1 cellular context compared by ENCODE assay signal in the genomic region with DNA sequence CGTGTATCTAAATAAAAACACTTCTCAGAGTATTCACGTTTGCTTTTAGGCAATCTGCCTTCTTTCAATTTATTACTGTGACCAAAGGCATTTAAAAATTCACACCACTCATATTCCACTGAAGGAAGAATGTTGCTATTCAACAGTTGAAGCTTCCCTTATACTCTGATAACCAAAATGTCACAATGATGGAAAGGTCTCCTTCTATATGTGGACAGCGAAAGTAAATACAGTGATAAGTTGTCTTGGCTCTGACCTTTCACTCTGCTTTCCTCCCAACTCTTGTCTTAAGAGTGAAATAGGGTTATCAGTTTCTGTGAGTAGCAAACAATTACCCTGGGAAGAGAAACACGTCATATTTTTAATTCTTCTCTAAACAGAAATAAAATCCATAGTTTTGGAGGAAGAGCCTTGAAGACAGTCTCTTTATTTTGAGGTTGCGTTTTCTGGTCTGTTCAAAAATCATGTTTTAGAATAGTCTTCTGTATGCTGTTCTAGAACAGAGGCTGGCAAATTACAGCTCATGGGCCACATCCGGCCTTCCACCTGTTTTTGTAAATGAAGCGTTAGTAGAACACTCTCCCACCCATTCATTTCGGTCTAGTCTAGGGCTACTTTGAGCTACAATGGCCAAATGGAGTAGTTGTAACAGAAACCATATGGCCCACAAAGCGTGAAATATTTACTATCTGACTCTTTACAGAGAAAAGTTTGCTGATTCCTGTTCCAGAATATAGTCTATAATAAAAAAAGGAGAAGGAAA.
TF ChIP-seq lines count a peak whose summit lies in the region.

No MANE protein-coding gene starts in this region.

TF ChIP-seq in GM23338, 12 proteins besides CTCF, POLR2A, EP300 and RAD21 (continued from another document):
- TF ChIP-seq, protein P1, sequence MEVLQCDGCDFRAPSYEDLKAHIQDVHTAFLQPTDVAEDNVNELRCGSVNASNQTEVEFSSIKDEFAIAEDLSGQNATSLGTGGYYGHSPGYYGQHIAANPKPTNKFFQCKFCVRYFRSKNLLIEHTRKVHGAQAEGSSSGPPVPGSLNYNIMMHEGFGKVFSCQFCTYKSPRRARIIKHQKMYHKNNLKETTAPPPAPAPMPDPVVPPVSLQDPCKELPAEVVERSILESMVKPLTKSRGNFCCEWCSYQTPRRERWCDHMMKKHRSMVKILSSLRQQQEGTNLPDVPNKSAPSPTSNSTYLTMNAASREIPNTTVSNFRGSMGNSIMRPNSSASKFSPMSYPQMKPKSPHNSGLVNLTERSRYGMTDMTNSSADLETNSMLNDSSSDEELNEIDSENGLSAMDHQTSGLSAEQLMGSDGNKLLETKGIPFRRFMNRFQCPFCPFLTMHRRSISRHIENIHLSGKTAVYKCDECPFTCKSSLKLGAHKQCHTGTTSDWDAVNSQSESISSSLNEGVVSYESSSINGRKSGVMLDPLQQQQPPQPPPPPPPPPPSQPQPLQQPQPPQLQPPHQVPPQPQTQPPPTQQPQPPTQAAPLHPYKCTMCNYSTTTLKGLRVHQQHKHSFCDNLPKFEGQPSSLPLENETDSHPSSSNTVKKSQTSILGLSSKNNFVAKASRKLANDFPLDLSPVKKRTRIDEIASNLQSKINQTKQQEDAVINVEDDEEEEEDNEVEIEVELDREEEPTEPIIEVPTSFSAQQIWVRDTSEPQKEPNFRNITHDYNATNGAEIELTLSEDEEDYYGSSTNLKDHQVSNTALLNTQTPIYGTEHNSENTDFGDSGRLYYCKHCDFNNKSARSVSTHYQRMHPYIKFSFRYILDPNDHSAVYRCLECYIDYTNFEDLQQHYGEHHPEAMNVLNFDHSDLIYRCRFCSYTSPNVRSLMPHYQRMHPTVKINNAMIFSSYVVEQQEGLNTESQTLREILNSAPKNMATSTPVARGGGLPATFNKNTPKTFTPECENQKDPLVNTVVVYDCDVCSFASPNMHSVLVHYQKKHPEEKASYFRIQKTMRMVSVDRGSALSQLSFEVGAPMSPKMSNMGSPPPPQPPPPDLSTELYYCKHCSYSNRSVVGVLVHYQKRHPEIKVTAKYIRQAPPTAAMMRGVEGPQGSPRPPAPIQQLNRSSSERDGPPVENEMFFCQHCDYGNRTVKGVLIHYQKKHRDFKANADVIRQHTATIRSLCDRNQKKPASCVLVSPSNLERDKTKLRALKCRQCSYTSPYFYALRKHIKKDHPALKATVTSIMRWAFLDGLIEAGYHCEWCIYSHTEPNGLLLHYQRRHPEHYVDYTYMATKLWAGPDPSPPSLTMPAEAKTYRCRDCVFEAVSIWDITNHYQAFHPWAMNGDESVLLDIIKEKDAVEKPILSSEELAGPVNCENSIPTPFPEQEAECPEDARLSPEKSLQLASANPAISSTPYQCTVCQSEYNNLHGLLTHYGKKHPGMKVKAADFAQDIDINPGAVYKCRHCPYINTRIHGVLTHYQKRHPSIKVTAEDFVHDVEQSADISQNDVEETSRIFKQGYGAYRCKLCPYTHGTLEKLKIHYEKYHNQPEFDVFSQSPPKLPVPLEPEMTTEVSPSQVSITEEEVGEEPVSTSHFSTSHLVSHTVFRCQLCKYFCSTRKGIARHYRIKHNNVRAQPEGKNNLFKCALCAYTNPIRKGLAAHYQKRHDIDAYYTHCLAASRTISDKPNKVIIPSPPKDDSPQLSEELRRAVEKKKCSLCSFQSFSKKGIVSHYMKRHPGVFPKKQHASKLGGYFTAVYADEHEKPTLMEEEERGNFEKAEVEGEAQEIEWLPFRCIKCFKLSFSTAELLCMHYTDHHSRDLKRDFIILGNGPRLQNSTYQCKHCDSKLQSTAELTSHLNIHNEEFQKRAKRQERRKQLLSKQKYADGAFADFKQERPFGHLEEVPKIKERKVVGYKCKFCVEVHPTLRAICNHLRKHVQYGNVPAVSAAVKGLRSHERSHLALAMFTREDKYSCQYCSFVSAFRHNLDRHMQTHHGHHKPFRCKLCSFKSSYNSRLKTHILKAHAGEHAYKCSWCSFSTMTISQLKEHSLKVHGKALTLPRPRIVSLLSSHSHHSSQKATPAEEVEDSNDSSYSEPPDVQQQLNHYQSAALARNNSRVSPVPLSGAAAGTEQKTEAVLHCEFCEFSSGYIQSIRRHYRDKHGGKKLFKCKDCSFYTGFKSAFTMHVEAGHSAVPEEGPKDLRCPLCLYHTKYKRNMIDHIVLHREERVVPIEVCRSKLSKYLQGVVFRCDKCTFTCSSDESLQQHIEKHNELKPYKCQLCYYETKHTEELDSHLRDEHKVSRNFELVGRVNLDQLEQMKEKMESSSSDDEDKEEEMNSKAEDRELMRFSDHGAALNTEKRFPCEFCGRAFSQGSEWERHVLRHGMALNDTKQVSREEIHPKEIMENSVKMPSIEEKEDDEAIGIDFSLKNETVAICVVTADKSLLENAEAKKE (CRISPR knock-in tag; IDR thresholded peaks at IDR 0.05), result no peak
- no peak for TF ChIP-seq ZNF114 (CRISPR knock-in tag; IDR thresholded peaks at IDR 0.05)
- TF ChIP-seq, protein P2, sequence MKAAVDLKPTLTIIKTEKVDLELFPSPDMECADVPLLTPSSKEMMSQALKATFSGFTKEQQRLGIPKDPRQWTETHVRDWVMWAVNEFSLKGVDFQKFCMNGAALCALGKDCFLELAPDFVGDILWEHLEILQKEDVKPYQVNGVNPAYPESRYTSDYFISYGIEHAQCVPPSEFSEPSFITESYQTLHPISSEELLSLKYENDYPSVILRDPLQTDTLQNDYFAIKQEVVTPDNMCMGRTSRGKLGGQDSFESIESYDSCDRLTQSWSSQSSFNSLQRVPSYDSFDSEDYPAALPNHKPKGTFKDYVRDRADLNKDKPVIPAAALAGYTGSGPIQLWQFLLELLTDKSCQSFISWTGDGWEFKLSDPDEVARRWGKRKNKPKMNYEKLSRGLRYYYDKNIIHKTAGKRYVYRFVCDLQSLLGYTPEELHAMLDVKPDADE (IDR thresholded peaks at IDR 0.05), result no peak
- TF ChIP-seq NANOG (IDR thresholded peaks at IDR 0.05; ENCODE audit: borderline replicate concordance), result no peak
- no peak for TF ChIP-seq EZH2 (IDR thresholded peaks at IDR 0.05; ENCODE audit: low read depth, unreplicated experiment)
- no peak for TF ChIP-seq JUNB (IDR thresholded peaks at IDR 0.05; ENCODE audit: unreplicated experiment)
- TF ChIP-seq ZNF331 (CRISPR knock-in tag; IDR thresholded peaks at IDR 0.05; ENCODE audit: low read depth), result no peak
